ENCODE assay signal across 8 cellular contexts in the genomic region with DNA sequence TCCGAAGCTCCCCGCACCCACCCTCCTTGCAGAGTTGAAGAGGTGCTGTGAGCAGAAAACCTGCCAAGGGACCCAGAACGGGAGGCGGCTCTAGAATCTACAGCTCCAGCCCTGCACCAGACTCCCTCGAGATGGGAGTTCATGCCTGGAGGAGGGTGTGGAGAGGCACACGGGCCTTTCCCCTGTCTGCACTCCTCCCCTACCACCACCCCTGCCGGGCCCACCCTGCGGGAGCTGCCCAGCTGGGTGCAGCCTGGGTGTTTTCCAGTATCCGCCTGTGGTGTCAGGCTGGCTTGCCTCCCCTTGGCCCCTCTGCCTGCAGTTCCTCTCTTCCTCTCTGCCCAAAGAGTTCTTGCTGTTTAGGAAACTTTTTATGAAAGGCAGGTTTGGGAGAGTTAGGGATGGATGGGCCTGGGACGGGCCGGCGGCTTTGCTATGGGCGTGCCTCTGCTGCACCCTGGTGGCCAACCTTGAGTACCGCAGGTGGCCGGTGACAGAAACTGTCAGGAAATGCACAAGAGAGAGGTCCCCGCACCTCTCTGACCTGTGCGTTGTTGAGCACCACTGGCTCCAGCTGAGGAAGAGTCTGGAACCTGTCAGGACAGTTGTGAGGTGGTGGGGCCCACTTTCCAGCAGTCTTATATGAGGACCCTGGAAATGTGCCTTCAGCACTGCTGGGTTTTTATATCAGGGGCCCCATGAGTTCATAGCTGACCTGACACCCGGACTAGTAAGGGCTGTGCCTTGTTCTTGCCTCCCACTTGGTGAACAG.
A peak's percentile ranks its signal among the peaks of the same experiment; 100 is the strongest.
DNase-seq lines count a peak whose midpoint lies in the region; ATAC-seq and TF ChIP-seq lines count a peak whose summit lies in the region.

No MANE protein-coding gene starts in this region.

- no TSS peak for BruUV-seq in PC-9 (replicated peaks; lab: Mats Ljungman, UMichigan)

- peak overlapping the region; percentile 86 for H3K27ac Mint-ChIP-seq in neural crest cell (ENCODE audit: unreplicated experiment)

- H3K4me3 Mint-ChIP-seq in neural crest cell = peak overlapping the region; percentile 58

- H3K27ac ChIP-seq in PC-9 = no peak overlapping the region

- ATAC-seq in HG03280 (IDR thresholded peaks at IDR 0.05; ENCODE audit: unreplicated experiment) = peak; percentile 61
- ATAC-seq in GM21526 (IDR thresholded peaks at IDR 0.05; ENCODE audit: low FRiP score, unreplicated experiment) = no peak

- no peaks in the 10 kb centered on the region for H3F3A ChIP-seq in PC-9 (ENCODE audit: insufficient read depth, low read depth)

- H3K79me2 ChIP-seq in PC-9 (ENCODE audit: low read depth) = no peaks in the 10 kb centered on the region

- DNase-seq in DMS114 treated with DMSO at 0.1 percent for 48 hours (lab: John Stamatoyannopoulos, UW; ENCODE audit: unreplicated experiment) (peak; percentile 41), PC-9 (peak; percentile 44 to 72), fibroblast of mammary gland (ENCODE audit: low read depth) (peak; percentile 66), neural crest cell (ENCODE audit: low read depth, low spot score) (peak; percentile 87), stromal cell of bone marrow (ENCODE audit: low read depth) (peak; percentile 27)
- peak; percentile 84 to 85 for DNase-seq in activated T-cell treated with anti-CD3 and anti-CD28 coated beads, Interleukin-2, amount 50 U/mL, for 48 hours

- H3K9me2 ChIP-seq in PC-9 (ENCODE audit: insufficient read depth) = no peaks in the 10 kb centered on the region

- H3K4me3 ChIP-seq in PC-9 (no peak overlapping the region), fibroblast of mammary gland (ENCODE audit: control insufficient read depth, low read depth, low read length) (no peak overlapping the region)

- no peak overlapping the region for H2AFZ ChIP-seq in PC-9

- H3K9me3 ChIP-seq in PC-9 (ENCODE audit: insufficient read depth, low read depth) = no peaks in the 10 kb centered on the region

- H3K36me3 Mint-ChIP-seq in neural crest cell (ENCODE audit: low read depth) = peaks cover 4% of the 10 kb centered on the region

- intact Hi-C loops in PC-9 (cut with micrococcal nuclease; ENCODE audit: unreplicated experiment) = loop anchor here (1.0 to 2.0 kb wide), 5 partner anchors 65 to 626 kb away; a partner anchor contains a TSS

- peaks cover 8% of the 10 kb centered on the region for H4K20me1 ChIP-seq in PC-9 (ENCODE audit: insufficient read depth)

- CTCF ChIA-PET in PC-9 (lab: Charles Lee) = no interaction called here

- peak; percentile 94 for TF ChIP-seq CTCF in PC-9 (conservative IDR thresholded peaks at IDR 0.05)
- TF ChIP-seq CTCF in fibroblast of mammary gland (conservative IDR thresholded peaks at IDR 0.05; ENCODE audit: control insufficient read depth, insufficient read depth, low read depth, low read length) = peak; percentile 83
- peak; percentile 93 for TF ChIP-seq CTCF in neural crest cell (conservative IDR thresholded peaks at IDR 0.05)

- H3K4me2 ChIP-seq in PC-9 = no peak overlapping the region

- H3K9me3 Mint-ChIP-seq in neural crest cell = no peaks in the 10 kb centered on the region

- no peaks in the 10 kb centered on the region for H3K27me3 Mint-ChIP-seq in neural crest cell (ENCODE audit: low read depth)

- no peaks in the 10 kb centered on the region for H3K27me3 ChIP-seq in PC-9 (ENCODE audit: insufficient read depth, low read depth)

- no peaks in the 10 kb centered on the region for H3K36me3 ChIP-seq in PC-9 (ENCODE audit: low read depth)

- POLR2A ChIA-PET in PC-9 (lab: Charles Lee; ENCODE audit: unreplicated experiment) = interaction anchor here (0.6 kb wide), 1 partner anchor 241 kb away, joined by 5 read pairs; no protein-coding TSS in a partner anchor

- H3K4me1 Mint-ChIP-seq in neural crest cell = peaks cover 5% of the 10 kb centered on the region

- H3K4me1 ChIP-seq in PC-9 (replicated peaks; ENCODE audit: insufficient read depth) = no peaks in the 10 kb centered on the region

Comparison
In these comparisons a context has a peak if more than half of its experiments do, and no peak if none do; other contexts are left out.
1. DNase-seq: peak in every context shown above with its lines; median percentile 87 in neural crest cell; 84 in activated T-cell treated with anti-CD3 and anti-CD28 coated beads, Interleukin-2, amount 50 U/mL, for 48 hours; 66 in fibroblast of mammary gland; 58 in PC-9; 41 in DMS114 treated with DMSO at 0.1 percent for 48 hours; 27 in stromal cell of bone marrow.